In the genomic region with DNA sequence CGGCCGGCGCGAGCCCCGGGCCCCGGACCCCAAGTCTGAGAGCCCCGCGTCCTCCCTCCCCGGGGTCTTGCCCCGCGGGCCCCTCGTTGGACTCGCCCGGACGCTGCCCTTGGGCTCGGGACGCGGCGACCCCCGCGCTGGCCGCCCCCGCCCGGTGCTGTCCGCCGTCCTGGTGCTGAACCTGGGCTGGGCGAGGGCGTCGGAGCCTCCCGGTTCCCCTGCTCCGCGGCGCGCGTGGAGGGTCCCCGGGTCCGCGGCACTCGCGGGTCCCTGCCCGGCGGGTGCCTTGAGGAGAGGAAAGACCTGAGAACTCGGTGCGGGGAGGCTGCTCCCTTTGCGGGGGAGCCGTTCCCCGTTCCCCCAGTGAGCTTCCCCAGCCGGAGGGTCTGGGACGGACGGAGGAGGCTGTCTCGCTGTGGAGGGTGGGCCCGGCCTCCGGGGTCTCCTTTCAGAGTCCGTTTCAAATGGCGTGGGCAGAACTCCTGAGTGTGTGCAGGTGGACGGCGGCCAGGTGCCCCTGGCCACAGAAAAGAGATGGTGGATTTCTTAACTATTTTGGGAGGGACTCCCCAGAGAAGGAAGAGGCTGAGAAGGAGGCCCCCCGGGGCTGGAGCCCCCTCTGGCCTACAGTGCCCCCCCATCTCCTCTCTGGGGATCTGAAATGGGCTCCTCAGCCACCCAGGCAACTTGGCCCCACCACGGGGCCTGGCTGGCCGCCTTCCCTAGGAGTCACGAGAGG, we compare ENCODE assay signal across 9 cellular contexts. TPM values are rescaled to one million over a fixed set of nuclear protein-coding genes. Genes with fewer than 3 reads are reported as not detected.
DNase-seq lines count a peak whose midpoint lies in the region; ATAC-seq, FAIRE-seq and TF ChIP-seq lines count a peak whose summit lies in the region.
"Had no signal": no experiment of that assay in that cellular context is flagged by ENCODE, and none has a peak within 500 bp of the region (broad histone marks: within the 10 kb centered on the region; RNA-seq: fewer than 3 reads in every experiment).

No MANE protein-coding gene starts in this region.

- H3K9me3 ChIP-seq in A549 (no peaks in the 10 kb centered on the region), HUES48 (ENCODE audit: control insufficient read depth, insufficient read depth, low read length) (no peaks in the 10 kb centered on the region), lower lobe of right lung (no peaks in the 10 kb centered on the region)

- no CpG with 5 or more reads among the region's 61 CpGs for WGBS in A549 (ENCODE audit: missing lambda C conversion rate)

- H3K4me2 ChIP-seq in A549 = peak overlapping the region; percentile 91

- TF ChIP-seq POLR2A in A549 (IDR thresholded peaks at IDR 0.05; ENCODE audit: low read length) = no peak

- CTCF ChIA-PET in A549 (lab: Yijun Ruan, JAX) = interaction anchor here (0.5 to 3.1 kb wide), 2 partner anchors 26 to 27 kb away, joined by 3 to 20 read pairs; no protein-coding TSS in a partner anchor

- no peak for FAIRE-seq in A549 (lab: Jason Lieb, UNC)

- H3K36me3 ChIP-seq in HUES48 (ENCODE audit: control insufficient read depth, insufficient read depth, low read length) (no peaks in the 10 kb centered on the region), lower lobe of right lung (no peaks in the 10 kb centered on the region)

- TF ChIP-seq RAD21 in A549 (conservative IDR thresholded peaks at IDR 0.05 in 1 of 2, IDR thresholded peaks at IDR 0.05 in 1 of 2) = no peak

- ATAC-seq in A549 (no peak), lower lobe of right lung (peak; percentile 16 to 30), HG03342 (IDR thresholded peaks at IDR 0.05; ENCODE audit: unreplicated experiment) (no peak), GM19452 (IDR thresholded peaks at IDR 0.05; ENCODE audit: unreplicated experiment) (no peak)

- no peak for TF ChIP-seq EP300 in A549 (IDR thresholded peaks at IDR 0.05)

- POLR2A ChIA-PET in A549 (lab: Yijun Ruan, JAX) = no interaction called here

- H3K4me1 ChIP-seq in A549 (0 out of 3 replicates have a peak, but pooled peaks cover 6% of the 10 kb centered on the region), HUES48 (ENCODE audit: control insufficient read depth, insufficient read depth, low read length) (no peaks in the 10 kb centered on the region; the same call in 1 of the 2 replicates), lower lobe of right lung (peaks cover 6% of the 10 kb centered on the region)

- no peak overlapping the region for H3K9ac ChIP-seq in HUES48 (ENCODE audit: low read depth, low read length)

- H3K4me3 ChIP-seq in A549 (peak overlapping the region; percentile 53), HUES48 (ENCODE audit: low read depth, low read length) (peak overlapping the region; percentile 52; the same call in 1 of the 2 replicates), lower lobe of right lung (peak overlapping the region; percentile 14)

- intact Hi-C loops in lower lobe of right lung (cut with DNase I) = no loop called here

- H3K27me3 ChIP-seq in HUES48 (ENCODE audit: control insufficient read depth, insufficient read depth, low read length) = peaks cover 23% of the 10 kb centered on the region
- H3K27me3 ChIP-seq in lower lobe of right lung (ENCODE audit: low read depth) = peaks cover 67% of the 10 kb centered on the region

- no peak for DNase-seq in A549 (ENCODE audit: low read depth in 1 of 2, low spot score in 1 of 2)
- DNase-seq in dermis blood vessel endothelial cell = peak; percentile 23
- DNase-seq in lower lobe of right lung = no peak
- no peak for DNase-seq in NCI-H1694 treated with DMSO at 0.1 percent for 48 hours (lab: John Stamatoyannopoulos, UW)
- no peak for DNase-seq in H4 (ENCODE audit: low spot score)

- TF ChIP-seq CTCF in A549 (IDR thresholded peaks at IDR 0.05) (no peak), lower lobe of right lung (IDR thresholded peaks at IDR 0.05) (no peak)

- H3K27ac ChIP-seq in A549 (peak overlapping the region in 1 of 2 experiments; percentile 78; a peak in 3 of 6 replicates), HUES48 (ENCODE audit: low read depth, low read length) (no peak overlapping the region), lower lobe of right lung (no peak overlapping the region)

TF ChIP-seq in A549, 52 proteins besides CTCF, POLR2A, EP300 and RAD21:
- no peak for TF ChIP-seq RCOR1 (IDR thresholded peaks at IDR 0.05; ENCODE audit: low read depth, low read length)
- TF ChIP-seq, protein P1, sequence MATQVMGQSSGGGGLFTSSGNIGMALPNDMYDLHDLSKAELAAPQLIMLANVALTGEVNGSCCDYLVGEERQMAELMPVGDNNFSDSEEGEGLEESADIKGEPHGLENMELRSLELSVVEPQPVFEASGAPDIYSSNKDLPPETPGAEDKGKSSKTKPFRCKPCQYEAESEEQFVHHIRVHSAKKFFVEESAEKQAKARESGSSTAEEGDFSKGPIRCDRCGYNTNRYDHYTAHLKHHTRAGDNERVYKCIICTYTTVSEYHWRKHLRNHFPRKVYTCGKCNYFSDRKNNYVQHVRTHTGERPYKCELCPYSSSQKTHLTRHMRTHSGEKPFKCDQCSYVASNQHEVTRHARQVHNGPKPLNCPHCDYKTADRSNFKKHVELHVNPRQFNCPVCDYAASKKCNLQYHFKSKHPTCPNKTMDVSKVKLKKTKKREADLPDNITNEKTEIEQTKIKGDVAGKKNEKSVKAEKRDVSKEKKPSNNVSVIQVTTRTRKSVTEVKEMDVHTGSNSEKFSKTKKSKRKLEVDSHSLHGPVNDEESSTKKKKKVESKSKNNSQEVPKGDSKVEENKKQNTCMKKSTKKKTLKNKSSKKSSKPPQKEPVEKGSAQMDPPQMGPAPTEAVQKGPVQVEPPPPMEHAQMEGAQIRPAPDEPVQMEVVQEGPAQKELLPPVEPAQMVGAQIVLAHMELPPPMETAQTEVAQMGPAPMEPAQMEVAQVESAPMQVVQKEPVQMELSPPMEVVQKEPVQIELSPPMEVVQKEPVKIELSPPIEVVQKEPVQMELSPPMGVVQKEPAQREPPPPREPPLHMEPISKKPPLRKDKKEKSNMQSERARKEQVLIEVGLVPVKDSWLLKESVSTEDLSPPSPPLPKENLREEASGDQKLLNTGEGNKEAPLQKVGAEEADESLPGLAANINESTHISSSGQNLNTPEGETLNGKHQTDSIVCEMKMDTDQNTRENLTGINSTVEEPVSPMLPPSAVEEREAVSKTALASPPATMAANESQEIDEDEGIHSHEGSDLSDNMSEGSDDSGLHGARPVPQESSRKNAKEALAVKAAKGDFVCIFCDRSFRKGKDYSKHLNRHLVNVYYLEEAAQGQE (IDR thresholded peaks at IDR 0.05) = peak; percentile 87

RNA-seq across cellular contexts. Expression of gene GABRD, which starts 0.6 kb away (rescaled TPM):
- 0.12 and 0.17 TPM in 2 replicates for polyA plus RNA-seq in A549 (2011; rRNA removed)
- polyA plus RNA-seq in A549 (2012; cell fraction: cytosol; rRNA removed) = 0.33 and 0.86 TPM in 2 replicates
- polyA plus RNA-seq in A549 (2012; cell fraction: nucleus; rRNA removed) = 0.90 and 1.5 TPM in 2 replicates
- 0.16 to 0.52 TPM (median 0.38 TPM) in 3 replicates for polyA plus RNA-seq in A549 (2017; fragmentation: RNase III; extraction: RNeasy Plus Mini Kit Qiagen cat#74134 plus additional on column Dnase treatment)
- 0.49 TPM in 1 of 2 replicates, not detected in the other for polyA minus RNA-seq in A549 (2011; rRNA and poly(A)+ RNA removed)
- total RNA-seq in dermis blood vessel endothelial cell = 0.33 and 0.51 TPM in 2 replicates
- total RNA-seq in lower lobe of right lung = 2.7 TPM
- 2.1 TPM in 2 replicates for total RNA-seq in H4 (2014; rRNA removed; shearing (Covaris generic))
- total RNA-seq: activated T-helper 2 cell treated with anti-CD3 and anti-CD28 coated beads, Interferon-gamma antibody, Interleukin-2, Interleukin-4, amounts not matched to agents 10 μg/mL and 5 μg/mL and 100 μg/mL, durations not matched to agents 14 hours and 24 hours and 36 hours had no signal

RNA-seq across cellular contexts. Expression of gene CFAP74, which starts 16.2 kb away (rescaled TPM):
- polyA plus RNA-seq in A549 (2011; rRNA removed) (0.04 and 0.13 TPM in 2 replicates), A549 (2017; fragmentation: RNase III; extraction: RNeasy Plus Mini Kit Qiagen cat#74134 plus additional on column Dnase treatment) (0.03 to 0.05 TPM in 2 of 3 replicates, not detected in the other)
- 0.08 TPM in 1 of 2 replicates, not detected in the other for polyA plus RNA-seq in A549 (2012; cell fraction: cytosol; rRNA removed)
- polyA plus RNA-seq in A549 (2012; cell fraction: nucleus; rRNA removed) = 0.10 and 0.16 TPM in 2 replicates
- not detected in 2 replicates for polyA minus RNA-seq in A549 (2011; rRNA and poly(A)+ RNA removed)
- total RNA-seq in dermis blood vessel endothelial cell (not detected in 2 replicates), lower lobe of right lung (6.6 TPM)
- total RNA-seq in H4 (2014; rRNA removed; shearing (Covaris generic)) = not detected in 2 replicates
- total RNA-seq: activated T-helper 2 cell treated with anti-CD3 and anti-CD28 coated beads, Interferon-gamma antibody, Interleukin-2, Interleukin-4, amounts not matched to agents 10 μg/mL and 5 μg/mL and 100 μg/mL, durations not matched to agents 14 hours and 24 hours and 36 hours had no signal

RNA-seq across cellular contexts. Expression of gene PRKCZ, which starts 30.5 kb away (rescaled TPM):
- 7.3 and 9.8 TPM in 2 replicates for polyA plus RNA-seq in A549 (2011; rRNA removed)
- 14.0 and 18.2 TPM in 2 replicates for polyA plus RNA-seq in A549 (2012; cell fraction: cytosol; rRNA removed)
- polyA plus RNA-seq in A549 (2012; cell fraction: nucleus; rRNA removed) = 19.9 and 21.1 TPM in 2 replicates
- 7.8 to 9.9 TPM (median 9.5 TPM) in 3 replicates for polyA plus RNA-seq in A549 (2017; fragmentation: RNase III; extraction: RNeasy Plus Mini Kit Qiagen cat#74134 plus additional on column Dnase treatment)
- polyA minus RNA-seq in A549 (2011; rRNA and poly(A)+ RNA removed) = 10.1 and 16.1 TPM in 2 replicates
- total RNA-seq in dermis blood vessel endothelial cell = 20.6 and 22.8 TPM in 2 replicates
- 97.6 TPM for total RNA-seq in lower lobe of right lung
- 8.9 and 11.4 TPM in 2 replicates for total RNA-seq in H4 (2014; rRNA removed; shearing (Covaris generic))

Comparison
In these comparisons a context has a peak if more than half of its experiments do, and no peak if none do; other contexts are left out.
1. ATAC-seq: peak in lower lobe of right lung (2 of 2); none in A549 (0 of 2), HG03342 (single experiment) and GM19452 (single experiment).
2. Peak in every context shown above with its lines, with median percentiles within 50 percentile points of each other: H3K4me3 ChIP-seq.